In genomic region chr20:37774143-37774542, GRCh38 we compare ENCODE assay signal across 25 cellular contexts.
"Had no signal": no experiment of that assay in that cellular context is flagged by ENCODE, and none has a peak within 500 bp of the region (broad histone marks: within the 10 kb centered on the region; RNA-seq: fewer than 3 reads in every experiment).

No MANE protein-coding gene starts in this region.

- H3K27me3 Mint-ChIP-seq: activated CD4-positive, alpha-beta memory T cell treated with anti-CD3 and anti-CD28 coated beads for 36 hours; activated naive CD4-positive, alpha-beta T cell treated with anti-CD3 and anti-CD28 coated beads, Interleukin-2, amount 50 U/mL, for 24 hours; effector memory CD8-positive, alpha-beta T cell; stimulated activated naive CD8-positive, alpha-beta T cell treated with anti-CD3 and anti-CD28 coated beads, Interleukin-15, Interleukin-2, amounts not matched to agents 100 ng/mL and 50 ng/mL, for 24 hours had no signal

- H3K27me3 ChIP-seq: colonic mucosa, dorsolateral prefrontal cortex, esophagus squamous epithelium, pancreas, thyroid gland, upper lobe of right lung had no signal

- H3K27ac Mint-ChIP-seq: activated CD4-positive, alpha-beta memory T cell treated with anti-CD3 and anti-CD28 coated beads for 36 hours; activated naive CD4-positive, alpha-beta T cell treated with anti-CD3 and anti-CD28 coated beads, Interleukin-2, amount 50 U/mL, for 24 hours; stimulated activated naive CD8-positive, alpha-beta T cell treated with anti-CD3 and anti-CD28 coated beads, Interleukin-15, Interleukin-2, amounts not matched to agents 100 ng/mL and 50 ng/mL, for 24 hours had no signal

- ATAC-seq: effector memory CD8-positive, alpha-beta T cell; pancreas; right cardiac atrium; upper lobe of right lung had no signal

- FAIRE-seq: astrocyte, endothelial cell of umbilical vein, pancreas had no signal

- H3K4me1 Mint-ChIP-seq: activated naive CD4-positive, alpha-beta T cell treated with anti-CD3 and anti-CD28 coated beads, Interleukin-2, amount 50 U/mL, for 24 hours; nephron progenitor cell had no signal

- H3K36me3 ChIP-seq: colonic mucosa had no signal

- H3K4me3 ChIP-seq: colonic mucosa, dorsolateral prefrontal cortex, esophagus squamous epithelium, left ventricle myocardium inferior, pancreas, thyroid gland, upper lobe of right lung had no signal

- DNase-seq: activated CD4-positive, alpha-beta memory T cell treated with anti-CD3 and anti-CD28 coated beads for 36 hours; activated CD4-positive, alpha-beta T cell treated with anti-CD3 and anti-CD28 coated beads for 48 hours; activated gamma-delta T cell treated with Interleukin-2 at 50 U/mL for 16 hours; activated T-cell treated with anti-CD3 and anti-CD28 coated beads for 4 hours; central memory CD4-positive, alpha-beta T cell; colonic mucosa; dorsolateral prefrontal cortex; effector memory CD8-positive, alpha-beta T cell; esophagus squamous epithelium; kidney glomerular epithelial cell; left ventricle myocardium inferior; mammary epithelial cell; midbrain; nephron progenitor cell; pancreas; right cardiac atrium; stimulated activated CD4-positive, alpha-beta T cell treated with anti-CD3 and anti-CD28 coated beads, Interleukin-4, amount 100 ng/mL, for 24 hours; substantia nigra; T-helper 9 cell; thyroid gland; upper lobe of right lung had no signal

- H3K4me1 ChIP-seq: colonic mucosa, pancreas, thyroid gland, upper lobe of right lung had no signal

- H3K9me3 Mint-ChIP-seq: activated CD4-positive, alpha-beta memory T cell treated with anti-CD3 and anti-CD28 coated beads for 36 hours; activated naive CD4-positive, alpha-beta T cell treated with anti-CD3 and anti-CD28 coated beads, Interleukin-2, amount 50 U/mL, for 24 hours; effector memory CD8-positive, alpha-beta T cell; nephron progenitor cell; stimulated activated naive CD8-positive, alpha-beta T cell treated with anti-CD3 and anti-CD28 coated beads, Interleukin-15, Interleukin-2, amounts not matched to agents 100 ng/mL and 50 ng/mL, for 24 hours had no signal

- H3K9me3 ChIP-seq: colonic mucosa, esophagus squamous epithelium, left ventricle myocardium inferior, pancreas, thyroid gland, upper lobe of right lung had no signal

- H3K27ac ChIP-seq: colonic mucosa, dorsolateral prefrontal cortex, esophagus squamous epithelium, left ventricle myocardium inferior, pancreas, thyroid gland, upper lobe of right lung had no signal

- H3K4me3 Mint-ChIP-seq: activated CD4-positive, alpha-beta memory T cell treated with anti-CD3 and anti-CD28 coated beads for 36 hours; activated naive CD4-positive, alpha-beta T cell treated with anti-CD3 and anti-CD28 coated beads, Interleukin-2, amount 50 U/mL, for 24 hours; effector memory CD8-positive, alpha-beta T cell; nephron progenitor cell; stimulated activated naive CD8-positive, alpha-beta T cell treated with anti-CD3 and anti-CD28 coated beads, Interleukin-15, Interleukin-2, amounts not matched to agents 100 ng/mL and 50 ng/mL, for 24 hours had no signal
